ENCODE assay signal across 8 cellular contexts in genomic region chr12:66776974-66777373, GRCh38.
DNase-seq lines count a peak whose midpoint lies in the region; ATAC-seq, FAIRE-seq and TF ChIP-seq lines count a peak whose summit lies in the region.

No MANE protein-coding gene starts in this region.

- H3K4me3 Mint-ChIP-seq in CD14-positive monocyte: no peak overlapping the region

- FAIRE-seq in HTR-8/SVneo (lab: Jason Lieb, UNC): no peak

- H3K27me3 Mint-ChIP-seq in CD14-positive monocyte (ENCODE audit: low read depth in 3 of 3): peaks cover 0 to 3% (median 0%) of the 10 kb centered on the region in 3 donors

- H3K9me3 Mint-ChIP-seq in CD14-positive monocyte: peaks cover 0 to 2% (median 0%) of the 10 kb centered on the region in 7 donors

- no peak overlapping the region for H3K27ac Mint-ChIP-seq in CD14-positive monocyte

- WGBS in tibial nerve, 2 donors: 56 to 68% methylated on average over 2 of the region's 2 CpGs

- no peaks in the 10 kb centered on the region for H3K4me1 Mint-ChIP-seq in CD14-positive monocyte

- intact Hi-C loops in CD14-positive monocyte (cut with micrococcal nuclease): no loop called here

- no peaks in the 10 kb centered on the region for H3K36me3 Mint-ChIP-seq in CD14-positive monocyte

- TF ChIP-seq POLR2A in tibial nerve (IDR thresholded peaks at IDR 0.05): no peak

- no peak overlapping the region for H3K4me3 ChIP-seq in tibial nerve

- TF ChIP-seq EP300 in tibial nerve (IDR thresholded peaks at IDR 0.05): no peak

- H3K9me3 ChIP-seq in tibial nerve: no peaks in the 10 kb centered on the region

- no peaks in the 10 kb centered on the region for H3K4me1 ChIP-seq in tibial nerve

- H3K36me3 ChIP-seq in tibial nerve: no peaks in the 10 kb centered on the region

- TF ChIP-seq CTCF in CD14-positive monocyte (IDR thresholded peaks at IDR 0.05) (no peak), tibial nerve (IDR thresholded peaks at IDR 0.05) (no peak)

- no peaks in the 10 kb centered on the region for H3K27me3 ChIP-seq in tibial nerve

- H3K27ac ChIP-seq in tibial nerve: no peak overlapping the region

- peak; percentile 90 for ATAC-seq in GM19328 (IDR thresholded peaks at IDR 0.05; ENCODE audit: unreplicated experiment)
- peak; percentile 98 for ATAC-seq in HG02981 (IDR thresholded peaks at IDR 0.05; ENCODE audit: unreplicated experiment)

- peak; percentile 0 for DNase-seq in activated T-cell treated with anti-CD3 and anti-CD28 coated beads for 4 hours
- peak; percentile 9 for DNase-seq in stimulated activated CD8-positive, alpha-beta memory T cell treated with anti-CD3 and anti-CD28 coated beads, Interleukin-2, amount 100 ng/mL, for 1 hour (ENCODE audit: low read depth in 2 of 2)
- DNase-seq in CD14-positive monocyte (ENCODE audit: low spot score): no peak
- DNase-seq in tibial nerve (ENCODE audit: low spot score in 2 of 2): no peak
- no peak for DNase-seq in NCI-H2171 treated with DMSO at 0.1 percent for 48 hours (lab: John Stamatoyannopoulos, UW)
- no peak for DNase-seq in HTR-8/SVneo (ENCODE audit: insufficient read length, low spot score)

Comparison
In these comparisons a context has a peak if more than half of its experiments do, and no peak if none do; other contexts are left out.
1. DNase-seq: peak in activated T-cell treated with anti-CD3 and anti-CD28 coated beads for 4 hours (single experiment) and stimulated activated CD8-positive, alpha-beta memory T cell treated with anti-CD3 and anti-CD28 coated beads, Interleukin-2, amount 100 ng/mL, for 1 hour (2 of 2); none in CD14-positive monocyte (single experiment), tibial nerve (0 of 2), NCI-H2171 treated with DMSO at 0.1 percent for 48 hours (single experiment) and HTR-8/SVneo (single experiment).